Comparison of ENCODE assay signal across 8 cellular contexts in genomic region chr1:226871047-226871365, GRCh38. TPM values are rescaled to one million over a fixed set of nuclear protein-coding genes. Genes with fewer than 3 reads are reported as not detected.
DNase-seq lines count a peak whose midpoint lies in the region; TF ChIP-seq lines count a peak whose summit lies in the region.

No MANE protein-coding gene starts in this region.

- no peak overlapping the region for H3K27ac ChIP-seq in PC-9
- peak overlapping the region; percentile 57 for H3K27ac ChIP-seq in fibroblast of lung (ENCODE audit: insufficient read depth, low read length)
- H3K27ac ChIP-seq in parathyroid adenoma = peak overlapping the region; percentile 76

- POLR2A ChIA-PET in PC-9 (lab: Charles Lee; ENCODE audit: unreplicated experiment) = no interaction called here

- no peak for TF ChIP-seq CTCF in PC-9 (conservative IDR thresholded peaks at IDR 0.05)
- TF ChIP-seq CTCF in fibroblast of lung (conservative IDR thresholded peaks at IDR 0.05 in 1 of 2, IDR thresholded peaks at IDR 0.05 in 1 of 2; ENCODE audit: low read depth in 1 of 2, low read length in 2 of 2) = no peak
- TF ChIP-seq CTCF in parathyroid adenoma (IDR thresholded peaks at IDR 0.05) = no peak

- H3K4me1 ChIP-seq in PC-9 (replicated peaks; ENCODE audit: insufficient read depth) (peaks cover 62% of the 10 kb centered on the region), fibroblast of lung (ENCODE audit: control insufficient read depth, extremely low read depth, insufficient read depth, low read length) (peaks cover 6% of the 10 kb centered on the region), parathyroid adenoma (peaks cover 15% of the 10 kb centered on the region)

- H3K9me2 ChIP-seq in PC-9 (ENCODE audit: insufficient read depth) = no peaks in the 10 kb centered on the region

- H3K27me3 ChIP-seq in PC-9 (ENCODE audit: insufficient read depth, low read depth) (no peaks in the 10 kb centered on the region), fibroblast of lung (ENCODE audit: control insufficient read depth, insufficient read depth, low read length) (no peaks in the 10 kb centered on the region), parathyroid adenoma (ENCODE audit: control insufficient read depth, insufficient read depth, low read length) (no peaks in the 10 kb centered on the region)

- H3K79me2 ChIP-seq in PC-9 (ENCODE audit: low read depth) (peaks cover 35% of the 10 kb centered on the region), fibroblast of lung (ENCODE audit: control insufficient read depth, insufficient read depth, low read length) (peaks cover 5% of the 10 kb centered on the region), parathyroid adenoma (peaks cover 2% of the 10 kb centered on the region)

- peak overlapping the region; percentile 83 for H3K4me3 ChIP-seq in PC-9
- peak overlapping the region; percentile 53 to 84 (median 70) for H3K4me3 ChIP-seq in fibroblast of lung (replicated peaks in 1 of 4; ENCODE audit: control extremely low read depth in 1 of 4, insufficient read depth in 1 of 4, low read depth in 3 of 4, low read length in 4 of 4)
- H3K4me3 ChIP-seq in parathyroid adenoma (ENCODE audit: low read depth, low read length) = peak overlapping the region; percentile 67

- no peaks in the 10 kb centered on the region for H4K20me1 ChIP-seq in PC-9 (ENCODE audit: insufficient read depth)
- no peaks in the 10 kb centered on the region for H4K20me1 ChIP-seq in fibroblast of lung (ENCODE audit: control insufficient read depth, extremely low read depth, insufficient read depth, low read length)

- peak overlapping the region; percentile 74 for H3K9ac ChIP-seq in fibroblast of lung (ENCODE audit: insufficient read depth, low read length)
- peak overlapping the region; percentile 38 for H3K9ac ChIP-seq in parathyroid adenoma

- DNase-seq in DMS79 (lab: John Stamatoyannopoulos, UW) (peak; percentile 55), PC-9 (no peak), fibroblast of lung (ENCODE audit: low read depth in 2 of 2) (no peak), SHP77 treated with DMSO at 0.1 percent for 48 hours (lab: John Stamatoyannopoulos, UW) (no peak), HuH-7 (ENCODE audit: low spot score) (no peak)
- DNase-seq in stimulated activated CD8-positive, alpha-beta memory T cell treated with anti-CD3 and anti-CD28 coated beads, Interleukin-4, amount 100 ng/mL, for 48 hours = no peak
- DNase-seq in stimulated activated CD4-positive, alpha-beta T cell treated with anti-CD3 and anti-CD28 coated beads, Interleukin-4, amount 100 ng/mL, for 24 hours = no peak

- H3K4me2 ChIP-seq in PC-9 = peak overlapping the region; percentile 91
- peak overlapping the region; percentile 94 for H3K4me2 ChIP-seq in fibroblast of lung (ENCODE audit: extremely low read depth, insufficient read depth, low read length)
- peak overlapping the region; percentile 63 for H3K4me2 ChIP-seq in parathyroid adenoma (ENCODE audit: low read length)

- CTCF ChIA-PET in PC-9 (lab: Charles Lee) = no interaction called here

- H2AFZ ChIP-seq in PC-9 = peak overlapping the region; percentile 79
- H2AFZ ChIP-seq in fibroblast of lung (ENCODE audit: low read length) = peak overlapping the region; percentile 63
- peak overlapping the region; percentile 86 for H2AFZ ChIP-seq in parathyroid adenoma

- intact Hi-C loops in PC-9 (cut with micrococcal nuclease; ENCODE audit: unreplicated experiment) = no loop called here

- H3K9me3 ChIP-seq in PC-9 (ENCODE audit: insufficient read depth, low read depth) (peaks cover 6% of the 10 kb centered on the region; the same call in 1 of the 2 replicates), fibroblast of lung (ENCODE audit: control insufficient read depth, insufficient read depth, low read depth, low read length) (no peaks in the 10 kb centered on the region), parathyroid adenoma (ENCODE audit: control insufficient read depth, low read length) (no peaks in the 10 kb centered on the region)

- H3F3A ChIP-seq in PC-9 (ENCODE audit: insufficient read depth, low read depth) = peaks cover 32% of the 10 kb centered on the region

- TSS peak; percentile 23 for BruUV-seq in PC-9 (replicated peaks; lab: Mats Ljungman, UMichigan)

- H3K36me3 ChIP-seq in PC-9 (ENCODE audit: low read depth) = 0 out of 2 replicates have a peak, but pooled peaks cover 4% of the 10 kb centered on the region
- H3K36me3 ChIP-seq in fibroblast of lung (ENCODE audit: control insufficient read depth, insufficient read depth, low read length) = no peaks in the 10 kb centered on the region
- no peaks in the 10 kb centered on the region for H3K36me3 ChIP-seq in parathyroid adenoma (ENCODE audit: control insufficient read depth, insufficient read depth, low read length)

RNA-seq across cellular contexts. Expression of gene PSEN2, which starts 0.6 kb away (rescaled TPM):
- 14.8 and 17.0 TPM in 2 replicates for total RNA-seq in PC-9 (2021)
- 22.9 and 41.8 TPM in 2 replicates for total RNA-seq in fibroblast of lung
- polyA plus RNA-seq in fibroblast of lung = 19.5 and 22.1 TPM in 2 replicates
- 17.5 and 19.8 TPM in 2 replicates for polyA plus RNA-seq in fibroblast of lung (2012)
- polyA minus RNA-seq in fibroblast of lung (ENCODE audit: low replicate concordance) = 33.5 and 50.6 TPM in 2 replicates
